31 cellular contexts compared by ENCODE assay signal in the genomic region with DNA sequence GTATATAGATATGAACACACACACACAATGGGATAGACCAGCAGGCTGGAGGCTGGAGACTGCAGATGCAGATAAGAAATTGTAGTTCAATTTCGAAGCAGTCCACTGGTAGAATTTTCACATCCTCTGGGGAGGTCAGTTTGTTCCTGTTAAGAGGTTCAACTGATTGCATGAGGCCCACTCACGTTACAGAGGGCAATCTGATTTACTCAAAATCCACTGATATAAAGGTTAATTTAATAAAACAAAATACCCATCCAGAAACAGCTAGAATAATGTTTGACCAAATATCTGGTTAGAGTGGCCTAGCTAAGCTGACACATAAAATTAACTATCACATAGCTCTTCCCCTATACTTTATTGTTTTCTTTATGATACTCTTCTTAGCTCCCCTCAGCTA.
"Had no signal": no experiment of that assay in that cellular context is flagged by ENCODE, and none has a peak within 500 bp of the region (broad histone marks: within the 10 kb centered on the region; RNA-seq: fewer than 3 reads in every experiment).

No MANE protein-coding gene starts in this region.

- H3K36me3 Mint-ChIP-seq: activated CD4-positive, alpha-beta memory T cell treated with anti-CD3 and anti-CD28 coated beads for 36 hours; activated CD8-positive, alpha-beta memory T cell treated with anti-CD3 and anti-CD28 coated beads, Interleukin-2, amount 10 ng/mL, durations not matched to agents 7 days and 5 days; activated naive CD4-positive, alpha-beta T cell treated with anti-CD3 and anti-CD28 coated beads, Interleukin-2, amount 10 ng/mL, durations not matched to agents 7 days and 5 days; activated naive CD4-positive, alpha-beta T cell treated with anti-CD3 and anti-CD28 coated beads, Interleukin-2, amount 50 U/mL, for 72 hours; activated naive CD8-positive, alpha-beta T cell treated with anti-CD3 and anti-CD28 coated beads, Interleukin-2, amount 10 ng/mL, durations not matched to agents 7 days and 5 days; brain had no signal

- H3K9me3 ChIP-seq: ascending aorta, breast epithelium, colonic mucosa had no signal

- H3K9me3 Mint-ChIP-seq: activated CD4-positive, alpha-beta T cell treated with anti-CD3 and anti-CD28 coated beads, Interleukin-2, amount 10 ng/mL, durations not matched to agents 24 days and 14 days; activated naive CD4-positive, alpha-beta T cell treated with anti-CD3 and anti-CD28 coated beads, Interleukin-2, amount 10 ng/mL, durations not matched to agents 7 days and 5 days; activated naive CD8-positive, alpha-beta T cell treated with anti-CD3 and anti-CD28 coated beads, Interleukin-2, amount 10 ng/mL, durations not matched to agents 7 days and 5 days; T-helper 2 cell treated with Interferon-gamma antibody and Interleukin-4, amounts not matched to agents 5 μg/mL and 100 μg/mL, for 36 hours had no signal

- DNase-seq: activated CD4-positive, alpha-beta memory T cell treated with anti-CD3 and anti-CD28 coated beads for 36 hours; activated CD4-positive, alpha-beta T cell treated with anti-CD3 and anti-CD28 coated beads for 36 hours; activated CD4-positive, alpha-beta T cell treated with anti-CD3 and anti-CD28 coated beads, Interleukin-2, amount 10 ng/mL, durations not matched to agents 24 days and 14 days; activated CD4-positive, CD25-positive, alpha-beta regulatory T cell; activated CD4-positive, CD25-positive, alpha-beta regulatory T cell treated with anti-CD3 and anti-CD28 coated beads, Interleukin-2, amount 50 U/mL, for 72 hours; activated CD8-positive, alpha-beta memory T cell treated with anti-CD3 and anti-CD28 coated beads, Interleukin-2, amount 10 ng/mL, durations not matched to agents 7 days and 5 days; activated CD8-positive, alpha-beta memory T cell treated with anti-CD3 and anti-CD28 coated beads, Interleukin-2, amount 50 U/mL, for 4 hours; activated CD8-positive, alpha-beta T cell treated with anti-CD3 and anti-CD28 coated beads, Interleukin-2, amount 10 ng/mL, durations not matched to agents 7 days and 5 days; activated gamma-delta T cell; activated naive CD4-positive, alpha-beta T cell; activated naive CD4-positive, alpha-beta T cell treated with anti-CD3 and anti-CD28 coated beads, Interleukin-2, amount 10 ng/mL, durations not matched to agents 7 days and 5 days; activated naive CD8-positive, alpha-beta T cell treated with anti-CD3 and anti-CD28 coated beads, Interleukin-2, amount 10 ng/mL, durations not matched to agents 7 days and 5 days; activated T-cell treated with anti-CD3 and anti-CD28 coated beads, Interleukin-2, amount 50 U/mL, for 1 hour; activated T-cell treated with anti-CD3 and anti-CD28 coated beads, Interleukin-2, amount 50 U/mL, for 72 hours; central memory CD4-positive, alpha-beta T cell; cerebellar nuclear complex; colonic mucosa; effector CD8-positive, alpha-beta T cell; foreskin fibroblast; head of caudate nucleus; T-helper 17 cell; T1000 had no signal

- ATAC-seq: activated CD4-positive, alpha-beta T cell treated with anti-CD3 and anti-CD28 coated beads for 36 hours; activated CD8-positive, alpha-beta memory T cell treated with anti-CD3 and anti-CD28 coated beads, Interleukin-2, amount 10 ng/mL, durations not matched to agents 7 days and 5 days; activated CD8-positive, alpha-beta T cell treated with anti-CD3 and anti-CD28 coated beads, Interleukin-2, amount 10 ng/mL, durations not matched to agents 7 days and 5 days; activated naive CD4-positive, alpha-beta T cell treated with anti-CD3 and anti-CD28 coated beads, Interleukin-2, amount 50 U/mL, for 72 hours; activated T-cell treated with anti-CD3 and anti-CD28 coated beads, Interleukin-2, amount 50 U/mL, for 72 hours; esophagus mucosa; T-helper 17 cell had no signal

- FAIRE-seq: endometrium, frontal cortex had no signal

- H3K27me3 ChIP-seq: ascending aorta, breast epithelium, cardiac muscle cell, colonic mucosa had no signal

- H3K4me3 Mint-ChIP-seq: activated CD4-positive, alpha-beta memory T cell treated with anti-CD3 and anti-CD28 coated beads for 36 hours; activated CD4-positive, alpha-beta T cell treated with anti-CD3 and anti-CD28 coated beads for 36 hours; activated CD4-positive, alpha-beta T cell treated with anti-CD3 and anti-CD28 coated beads, Interleukin-2, amount 10 ng/mL, durations not matched to agents 24 days and 14 days; activated CD8-positive, alpha-beta memory T cell treated with anti-CD3 and anti-CD28 coated beads, Interleukin-2, amount 10 ng/mL, durations not matched to agents 7 days and 5 days; activated CD8-positive, alpha-beta T cell treated with anti-CD3 and anti-CD28 coated beads, Interleukin-2, amount 10 ng/mL, durations not matched to agents 7 days and 5 days; activated naive CD4-positive, alpha-beta T cell treated with anti-CD3 and anti-CD28 coated beads, Interleukin-2, amount 10 ng/mL, durations not matched to agents 7 days and 5 days; activated naive CD8-positive, alpha-beta T cell treated with anti-CD3 and anti-CD28 coated beads, Interleukin-2, amount 10 ng/mL, durations not matched to agents 7 days and 5 days; activated T-cell treated with anti-CD3 and anti-CD28 coated beads, Interleukin-2, amount 50 U/mL, for 72 hours; brain; T-helper 17 cell; T-helper 2 cell treated with Interferon-gamma antibody and Interleukin-4, amounts not matched to agents 5 μg/mL and 100 μg/mL, for 36 hours had no signal

- H3K27me3 Mint-ChIP-seq: activated CD8-positive, alpha-beta memory T cell treated with anti-CD3 and anti-CD28 coated beads, Interleukin-2, amount 10 ng/mL, durations not matched to agents 7 days and 5 days; activated naive CD4-positive, alpha-beta T cell treated with anti-CD3 and anti-CD28 coated beads, Interleukin-2, amount 10 ng/mL, durations not matched to agents 7 days and 5 days; activated naive CD8-positive, alpha-beta T cell treated with anti-CD3 and anti-CD28 coated beads, Interleukin-2, amount 10 ng/mL, durations not matched to agents 7 days and 5 days; brain had no signal

- H3K36me3 ChIP-seq: ascending aorta, breast epithelium, cardiac muscle cell, colonic mucosa had no signal

- H3K27ac ChIP-seq: ascending aorta, breast epithelium, cardiac muscle cell, colonic mucosa had no signal

- H3K4me1 ChIP-seq: breast epithelium, colonic mucosa had no signal

- H3K4me1 Mint-ChIP-seq: activated naive CD4-positive, alpha-beta T cell treated with anti-CD3 and anti-CD28 coated beads, Interleukin-2, amount 10 ng/mL, durations not matched to agents 7 days and 5 days; activated naive CD8-positive, alpha-beta T cell treated with anti-CD3 and anti-CD28 coated beads, Interleukin-2, amount 10 ng/mL, durations not matched to agents 7 days and 5 days; T-helper 17 cell had no signal

- H3K27ac Mint-ChIP-seq: activated CD4-positive, alpha-beta memory T cell treated with anti-CD3 and anti-CD28 coated beads for 36 hours; activated CD4-positive, alpha-beta T cell treated with anti-CD3 and anti-CD28 coated beads for 36 hours; activated CD4-positive, alpha-beta T cell treated with anti-CD3 and anti-CD28 coated beads, Interleukin-2, amount 10 ng/mL, durations not matched to agents 24 days and 14 days; activated CD8-positive, alpha-beta memory T cell treated with anti-CD3 and anti-CD28 coated beads, Interleukin-2, amount 10 ng/mL, durations not matched to agents 7 days and 5 days; activated CD8-positive, alpha-beta T cell treated with anti-CD3 and anti-CD28 coated beads, Interleukin-2, amount 10 ng/mL, durations not matched to agents 7 days and 5 days; activated naive CD4-positive, alpha-beta T cell treated with anti-CD3 and anti-CD28 coated beads, Interleukin-2, amount 10 ng/mL, durations not matched to agents 7 days and 5 days; activated naive CD4-positive, alpha-beta T cell treated with anti-CD3 and anti-CD28 coated beads, Interleukin-2, amount 50 U/mL, for 72 hours; activated naive CD8-positive, alpha-beta T cell treated with anti-CD3 and anti-CD28 coated beads, Interleukin-2, amount 10 ng/mL, durations not matched to agents 7 days and 5 days; activated T-cell treated with anti-CD3 and anti-CD28 coated beads, Interleukin-2, amount 50 U/mL, for 72 hours; T-helper 17 cell; T-helper 2 cell treated with Interferon-gamma antibody and Interleukin-4, amounts not matched to agents 5 μg/mL and 100 μg/mL, for 36 hours had no signal

- H3K4me3 ChIP-seq: ascending aorta, breast epithelium, cardiac muscle cell, colonic mucosa had no signal
